ENCODE assay signal across 8 cellular contexts in the genomic region with DNA sequence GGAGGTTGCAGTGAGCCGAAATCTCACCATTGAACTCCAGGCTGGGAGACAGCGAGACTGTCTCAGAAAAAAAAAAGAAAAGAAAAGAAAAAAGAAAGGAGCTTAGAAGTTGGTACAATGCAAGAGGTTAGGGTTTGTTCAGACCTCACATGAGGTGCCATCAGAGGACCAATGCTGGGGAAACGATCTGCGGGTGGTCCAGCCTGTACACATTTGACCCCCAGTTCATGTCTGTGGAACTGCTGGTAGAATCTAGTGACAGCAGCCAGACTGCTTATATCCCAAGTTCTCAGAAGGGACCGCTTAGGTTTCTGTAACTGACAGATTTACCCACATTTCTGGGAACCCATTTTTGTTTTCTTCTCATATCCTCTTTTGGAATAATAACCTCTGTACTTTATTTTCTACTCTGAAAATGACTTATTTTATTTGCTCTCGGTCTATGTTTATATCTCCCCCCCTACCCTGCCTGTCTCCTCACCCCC. TPM values are rescaled to one million over a fixed set of nuclear protein-coding genes. Genes with fewer than 3 reads are reported as not detected.
A peak's percentile ranks its signal among the peaks of the same experiment; 100 is the strongest.
DNase-seq lines count a peak whose midpoint lies in the region; ATAC-seq and TF ChIP-seq lines count a peak whose summit lies in the region.

No MANE protein-coding gene starts in this region.

- CTCF ChIA-PET in OCI-LY7 (lab: Charles Lee; ENCODE audit: unreplicated experiment): interaction anchor here (0.6 to 1.0 kb wide), 3 partner anchors 26 to 49 kb away, joined by 3 to 4 read pairs (median 3); a partner anchor contains a TSS

- H3K9me3 ChIP-seq in DOHH2 (ENCODE audit: control insufficient read depth, insufficient read depth, low read length) (no peaks in the 10 kb centered on the region), OCI-LY7 (ENCODE audit: low read length) (no peaks in the 10 kb centered on the region), prostate gland (no peaks in the 10 kb centered on the region), SJCRH30 (replicated peaks) (no peaks in the 10 kb centered on the region)
- H3K9me3 ChIP-seq in effector memory CD4-positive, alpha-beta T cell (ENCODE audit: control insufficient read depth, low read length): no peaks in the 10 kb centered on the region

- POLR2A ChIA-PET in OCI-LY7 (lab: Charles Lee): interaction anchor here (1.0 to 2.1 kb wide), 5 partner anchors 9 to 202 kb away, joined by 3 to 5 read pairs (median 4); a partner anchor contains a TSS

- H3K4me2 ChIP-seq in DOHH2 (ENCODE audit: low read length) (peak overlapping the region; percentile 82), OCI-LY7 (ENCODE audit: low read length) (peak overlapping the region; percentile 99)

- H3K4me1 ChIP-seq in DOHH2 (ENCODE audit: control insufficient read depth, low read length): peaks cover 33% of the 10 kb centered on the region
- H3K4me1 ChIP-seq in OCI-LY7 (ENCODE audit: insufficient read depth, low read length, poor library complexity, severe bottlenecking): peaks cover 30% of the 10 kb centered on the region
- H3K4me1 ChIP-seq in effector memory CD4-positive, alpha-beta T cell (ENCODE audit: control insufficient read depth, insufficient read depth, low read length, poor library complexity, severe bottlenecking): peaks cover 24% of the 10 kb centered on the region
- H3K4me1 ChIP-seq in prostate gland (replicated peaks): peaks cover 4% of the 10 kb centered on the region
- peaks cover 24% of the 10 kb centered on the region for H3K4me1 ChIP-seq in SJCRH30

- H3K79me2 ChIP-seq in DOHH2 (ENCODE audit: control insufficient read depth, low read length) (peaks cover 87% of the 10 kb centered on the region), OCI-LY7 (ENCODE audit: insufficient read depth, low read depth, low read length) (peaks cover 93% of the 10 kb centered on the region)

- no peak for TF ChIP-seq POLR2A in prostate gland (IDR thresholded peaks at IDR 0.05)

- intact Hi-C loops in OCI-LY7 (cut with micrococcal nuclease; ENCODE audit: unreplicated experiment) (loop anchor here (1.0 to 10.0 kb wide), 2 partner anchors 40 to 813 kb away; a partner anchor contains a TSS), prostate gland (cut with DNase I) (no loop called here)

- H3K9me2 ChIP-seq in DOHH2 (replicated peaks; ENCODE audit: control insufficient read depth, low read length) (no peaks in the 10 kb centered on the region), OCI-LY7 (ENCODE audit: insufficient read depth, low read length) (no peaks in the 10 kb centered on the region)

- peaks cover 51% of the 10 kb centered on the region for H3F3A ChIP-seq in DOHH2 (ENCODE audit: control insufficient read depth, insufficient read depth)

- DNase-seq in OCI-LY7 (ENCODE audit: low spot score) (peak; percentile 20), prostate gland (ENCODE audit: low spot score) (no peak), NCI-H2029 treated with DMSO at 0.1 percent for 48 hours (lab: John Stamatoyannopoulos, UW) (no peak), SJCRH30 (no peak), NCI-H69 (lab: John Stamatoyannopoulos, UW) (no peak)
- DNase-seq in effector memory CD4-positive, alpha-beta T cell: no peak

- H3K4me3 ChIP-seq in DOHH2 (ENCODE audit: low read length): peak overlapping the region; percentile 88
- peak overlapping the region; percentile 95 for H3K4me3 ChIP-seq in OCI-LY7 (ENCODE audit: low read depth, low read length, poor library complexity, severe bottlenecking)
- H3K4me3 ChIP-seq in effector memory CD4-positive, alpha-beta T cell (ENCODE audit: insufficient read depth, low read depth, low read length, poor library complexity, severe bottlenecking): peak overlapping the region; percentile 99
- peak overlapping the region; percentile 66 to 88 for H3K4me3 ChIP-seq in prostate gland
- no peak overlapping the region for H3K4me3 ChIP-seq in SJCRH30

- no peak overlapping the region for H2AFZ ChIP-seq in OCI-LY7 (ENCODE audit: low read length)

- no peak for TF ChIP-seq CTCF in DOHH2 (IDR thresholded peaks at IDR 0.05; ENCODE audit: low read depth, low read length, poor library complexity, severe bottlenecking)
- TF ChIP-seq CTCF in OCI-LY7 (conservative IDR thresholded peaks at IDR 0.05; ENCODE audit: low read length): no peak
- TF ChIP-seq CTCF in prostate gland (IDR thresholded peaks at IDR 0.05): no peak

- no peak for ATAC-seq in GM19395 (IDR thresholded peaks at IDR 0.05; ENCODE audit: unreplicated experiment)

- H3K27me3 ChIP-seq in DOHH2 (ENCODE audit: control insufficient read depth, low read length): no peaks in the 10 kb centered on the region
- H3K27me3 ChIP-seq in effector memory CD4-positive, alpha-beta T cell (replicated peaks; ENCODE audit: control insufficient read depth, insufficient read depth, low read length, poor library complexity, severe bottlenecking): no peaks in the 10 kb centered on the region
- H3K27me3 ChIP-seq in prostate gland (replicated peaks; ENCODE audit: insufficient read depth): no peaks in the 10 kb centered on the region
- H3K27me3 ChIP-seq in SJCRH30: no peaks in the 10 kb centered on the region

- H3K27ac ChIP-seq in DOHH2 (ENCODE audit: low read depth, low read length) (peak overlapping the region; percentile 90), OCI-LY7 (ENCODE audit: low read depth, low read length, poor library complexity, severe bottlenecking) (peak overlapping the region; percentile 95), prostate gland (peak overlapping the region; percentile 92 to 97), SJCRH30 (no peak overlapping the region)
- peak overlapping the region; percentile 96 for H3K27ac ChIP-seq in effector memory CD4-positive, alpha-beta T cell (ENCODE audit: insufficient read depth, low read length, poor library complexity, severe bottlenecking)

- H3K36me3 ChIP-seq in DOHH2 (ENCODE audit: control insufficient read depth, low read length) (peaks cover 94% of the 10 kb centered on the region), OCI-LY7 (ENCODE audit: insufficient read depth, low read length) (peaks cover 92% of the 10 kb centered on the region), prostate gland (peaks cover 0 to 3% of the 10 kb centered on the region in 2 donors), SJCRH30 (peaks cover 20% of the 10 kb centered on the region)
- H3K36me3 ChIP-seq in effector memory CD4-positive, alpha-beta T cell (ENCODE audit: control insufficient read depth, insufficient read depth, low read length): peaks cover 18% of the 10 kb centered on the region

- 59% methylated on average over 6 of the region's 6 CpGs for WGBS in prostate gland

- peaks cover 11% of the 10 kb centered on the region for H4K20me1 ChIP-seq in DOHH2 (ENCODE audit: control insufficient read depth, insufficient read depth, low read depth, low read length)
- peaks cover 17% of the 10 kb centered on the region; the same call in 1 of the 2 replicates for H4K20me1 ChIP-seq in OCI-LY7 (ENCODE audit: insufficient read depth, low read length)

- no TSS peak for BruUV-seq in OCI-LY7 (replicated peaks; lab: Mats Ljungman, UMichigan)

RNA-seq across cellular contexts. Expression of a gene that starts 4.7 kb away (rescaled TPM):
- 65.2 and 66.9 TPM in 2 replicates for total RNA-seq in OCI-LY7 (2014; rRNA removed; shearing (Covaris generic))
- total RNA-seq in OCI-LY7 (2022): 106 and 109 TPM in 2 replicates
- total RNA-seq in prostate gland: 10 to 100 TPM; 12.2 to 21.9 TPM
- total RNA-seq in SJCRH30 (2014; rRNA removed; shearing (Covaris generic)): 39.4 and 44.3 TPM in 2 replicates

RNA-seq across cellular contexts. Expression of a gene that starts 8.9 kb away (rescaled TPM):
- 27.1 and 30.5 TPM in 2 replicates for total RNA-seq in OCI-LY7 (2014; rRNA removed; shearing (Covaris generic))
- total RNA-seq in OCI-LY7 (2022) (32.1 and 37.5 TPM in 2 replicates), prostate gland (10 to 100 TPM; 26.4 to 41.0 TPM)
- total RNA-seq in SJCRH30 (2014; rRNA removed; shearing (Covaris generic)): 26.5 and 29.0 TPM in 2 replicates

RNA-seq across cellular contexts. Expression of a gene that starts 9.0 kb away (rescaled TPM):
- total RNA-seq in OCI-LY7 (2014; rRNA removed; shearing (Covaris generic)): 13.6 and 18.6 TPM in 2 replicates
- total RNA-seq in OCI-LY7 (2022) (36.7 and 44.0 TPM in 2 replicates), prostate gland (1 to 10 TPM; 5.9 to 7.3 TPM)
- 25.0 and 29.6 TPM in 2 replicates for total RNA-seq in SJCRH30 (2014; rRNA removed; shearing (Covaris generic))

RNA-seq across cellular contexts. Expression of a gene that starts 34.8 kb away (rescaled TPM):
- total RNA-seq in OCI-LY7 (2014; rRNA removed; shearing (Covaris generic)): 9.1 and 14.7 TPM in 2 replicates
- 26.7 and 29.5 TPM in 2 replicates for total RNA-seq in OCI-LY7 (2022)
- 10 to 100 TPM; 12.8 to 18.5 TPM for total RNA-seq in prostate gland
- total RNA-seq in SJCRH30 (2014; rRNA removed; shearing (Covaris generic)): 9.1 and 10.0 TPM in 2 replicates

RNA-seq across cellular contexts. Expression of a gene that starts 35.3 kb away (rescaled TPM):
- total RNA-seq in OCI-LY7 (2014; rRNA removed; shearing (Covaris generic)): 35.0 and 41.6 TPM in 2 replicates
- total RNA-seq in OCI-LY7 (2022): 107 and 133 TPM in 2 replicates
- 10 to 100 TPM; 20.5 to 26.3 TPM for total RNA-seq in prostate gland
- 24.6 and 25.0 TPM in 2 replicates for total RNA-seq in SJCRH30 (2014; rRNA removed; shearing (Covaris generic))
